1 cellular context compared by ENCODE assay signal in genomic region chr20:45014671-45015415, GRCh38.
A peak's percentile ranks its signal among the peaks of the same experiment; 100 is the strongest.
TF ChIP-seq lines count a peak whose summit lies in the region.

No MANE protein-coding gene starts in this region.

TF ChIP-seq in HepG2, 621 proteins besides CTCF, POLR2A, EP300 and RAD21:
- TF ChIP-seq PPARG (CRISPR knock-in tag; conservative IDR thresholded peaks at IDR 0.05), result peak; percentile 60
- TF ChIP-seq TCF7 (IDR thresholded peaks at IDR 0.05; ENCODE audit: low read depth), result no peak
- TF ChIP-seq RXRB (CRISPR knock-in tag; IDR thresholded peaks at IDR 0.05; ENCODE audit: borderline replicate concordance), result 0 out of 2 replicates have a peak, but pooled peaks have one; percentile 25
